18 cellular contexts compared by ENCODE assay signal in the genomic region with DNA sequence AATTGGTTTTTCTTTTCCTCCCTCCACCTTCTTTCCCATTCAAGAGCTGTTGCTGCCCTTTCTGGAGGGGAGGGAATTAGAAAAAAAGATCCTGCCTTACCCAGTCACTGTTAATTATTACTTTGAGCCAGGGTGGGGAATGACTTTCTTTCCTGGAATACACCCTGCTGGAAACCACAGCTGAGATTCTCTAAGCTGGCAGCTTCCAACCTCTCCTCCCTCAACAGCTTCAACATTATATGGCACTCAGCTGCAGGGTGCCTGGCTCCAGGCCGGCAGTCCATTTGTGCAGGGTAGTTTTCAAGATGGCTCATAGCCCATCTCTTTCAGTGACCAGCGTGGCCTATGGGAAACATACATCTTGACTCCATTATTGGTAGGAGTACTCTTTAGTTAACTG.
"Had no signal": no experiment of that assay in that cellular context is flagged by ENCODE, and none has a peak within 500 bp of the region (broad histone marks: within the 10 kb centered on the region; RNA-seq: fewer than 3 reads in every experiment).

No MANE protein-coding gene starts in this region.

- H3K79me2 ChIP-seq: parathyroid adenoma had no signal

- H3K27ac Mint-ChIP-seq: activated CD8-positive, alpha-beta T cell treated with anti-CD3 and anti-CD28 coated beads for 36 hours; activated T-helper 1 cell treated with anti-CD3 and anti-CD28 coated beads, Interleukin-12 subunit alpha, Interleukin-12 subunit beta, Interleukin-2, Interleukin-4 antibody, amounts not matched to agents 30 ng/mL and 10 ng/mL and 1 ng/mL, durations not matched to agents 14 hours and 24 hours and 36 hours; endodermal cell; stimulated activated effector memory CD8-positive, alpha-beta T cell treated with anti-CD3 and anti-CD28 coated beads, Interleukin-12 subunit alpha, Interleukin-12 subunit beta, amount 100 ng/mL, for 72 hours; T-cell had no signal

- H3K4me1 ChIP-seq: body of pancreas, parathyroid adenoma had no signal

- H2AFZ ChIP-seq: parathyroid adenoma had no signal

- DNase-seq: activated CD4-positive, alpha-beta T cell treated with anti-CD3 and anti-CD28 coated beads for 4 hours; activated CD8-positive, alpha-beta memory T cell treated with anti-CD3 and anti-CD28 coated beads, Interleukin-2, amount 50 U/mL, for 48 hours; activated CD8-positive, alpha-beta T cell treated with anti-CD3 and anti-CD28 coated beads for 36 hours; activated naive CD4-positive, alpha-beta T cell; body of pancreas; dermis blood vessel endothelial cell; endodermal cell; glutamatergic neuron; T-cell; T1000; thyroid gland had no signal

- H3K9ac ChIP-seq: parathyroid adenoma had no signal

- H3K4me1 Mint-ChIP-seq: central memory CD8-positive, alpha-beta T cell had no signal

- ATAC-seq: activated CD8-positive, alpha-beta T cell treated with anti-CD3 and anti-CD28 coated beads for 36 hours; body of pancreas; stimulated activated effector memory CD8-positive, alpha-beta T cell treated with anti-CD3 and anti-CD28 coated beads, Interleukin-12 subunit alpha, Interleukin-12 subunit beta, amount 100 ng/mL, for 72 hours; T-cell had no signal

- H3K9me3 Mint-ChIP-seq: endodermal cell had no signal

- H3K4me3 Mint-ChIP-seq: activated CD8-positive, alpha-beta T cell treated with anti-CD3 and anti-CD28 coated beads for 36 hours; activated T-helper 1 cell treated with anti-CD3 and anti-CD28 coated beads, Interleukin-12 subunit alpha, Interleukin-12 subunit beta, Interleukin-2, Interleukin-4 antibody, amounts not matched to agents 30 ng/mL and 10 ng/mL and 1 ng/mL, durations not matched to agents 14 hours and 24 hours and 36 hours; central memory CD8-positive, alpha-beta T cell; endodermal cell; stimulated activated effector memory CD8-positive, alpha-beta T cell treated with anti-CD3 and anti-CD28 coated beads, Interleukin-12 subunit alpha, Interleukin-12 subunit beta, amount 100 ng/mL, for 72 hours; T-cell had no signal

- H3K9me3 ChIP-seq: body of pancreas, thyroid gland had no signal

- H3K36me3 ChIP-seq: thyroid gland had no signal

- H3K27me3 Mint-ChIP-seq: activated CD8-positive, alpha-beta T cell treated with anti-CD3 and anti-CD28 coated beads for 36 hours; central memory CD8-positive, alpha-beta T cell; T-cell had no signal

- H3K4me2 ChIP-seq: smooth muscle cell had no signal

- H3K27ac ChIP-seq: body of pancreas, parathyroid adenoma, SK-N-MC, thyroid gland, VCaP had no signal

- H3K27me3 ChIP-seq: body of pancreas, thyroid gland had no signal

- H3K4me3 ChIP-seq: body of pancreas, SK-N-MC, smooth muscle cell, thyroid gland had no signal
